22 cellular contexts compared by ENCODE assay signal in the genomic region with DNA sequence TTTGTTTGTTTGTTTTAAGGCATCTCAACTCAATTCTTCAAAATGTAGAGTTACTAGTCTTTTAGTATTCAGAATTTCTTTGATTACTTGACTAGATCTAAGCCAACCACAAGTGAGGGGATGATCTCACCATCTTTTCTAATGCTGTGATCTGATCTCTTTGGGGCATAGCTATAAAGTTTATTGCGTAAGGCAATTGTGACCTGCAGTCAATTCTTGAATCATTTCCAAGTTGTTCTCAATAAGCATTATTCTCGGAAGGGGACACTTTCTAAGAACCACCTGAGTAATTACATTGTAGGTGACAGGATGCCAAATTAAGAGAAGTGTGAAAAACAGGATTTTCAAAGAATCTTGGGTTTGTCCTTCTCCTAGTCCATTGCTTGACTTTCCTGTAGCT.
"Had no signal": no experiment of that assay in that cellular context is flagged by ENCODE, and none has a peak within 500 bp of the region (broad histone marks: within the 10 kb centered on the region; RNA-seq: fewer than 3 reads in every experiment).

No MANE protein-coding gene starts in this region.

- H3K27me3 ChIP-seq: esophagus muscularis mucosa, gastrocnemius medialis, heart right ventricle, neutrophil, suprapubic skin, thyroid gland, uterus had no signal

- ATAC-seq: effector memory CD8-positive, alpha-beta T cell; gastrocnemius medialis; heart right ventricle; left lobe of liver; naive thymus-derived CD8-positive, alpha-beta T cell; psoas muscle; sciatic nerve; stimulated activated naive B cell treated with anti-CD40 and anti-IgM and Interleukin-4, amounts not matched to agents 10 μg/mL and 1 μg/mL and 100 μg/mL, for 72 hours had no signal

- H3K36me3 ChIP-seq: neutrophil, uterus had no signal

- H3K27ac Mint-ChIP-seq: dendritic cell treated with granulocyte-macrophage colony-stimulating factor and Interleukin-4, amounts not matched to agents 40 ng/mL and 50 ng/mL, for 4 days; effector memory CD8-positive, alpha-beta T cell; stimulated activated naive B cell treated with anti-CD40 and anti-IgM and Interleukin-4, amounts not matched to agents 10 μg/mL and 1 μg/mL and 100 μg/mL, for 72 hours; type B pancreatic cell had no signal

- H3K4me1 Mint-ChIP-seq: naive thymus-derived CD8-positive, alpha-beta T cell; stimulated activated naive B cell treated with anti-CD40 and anti-IgM and Interleukin-4, amounts not matched to agents 10 μg/mL and 1 μg/mL and 100 μg/mL, for 72 hours had no signal

- H3K4me1 ChIP-seq: esophagus muscularis mucosa, gastrocnemius medialis, heart right ventricle, psoas muscle, suprapubic skin, thyroid gland, uterus had no signal

- H3K4me3 Mint-ChIP-seq: dendritic cell treated with granulocyte-macrophage colony-stimulating factor and Interleukin-4, amounts not matched to agents 40 ng/mL and 50 ng/mL, for 4 days; effector memory CD8-positive, alpha-beta T cell; naive thymus-derived CD8-positive, alpha-beta T cell; stimulated activated naive B cell treated with anti-CD40 and anti-IgM and Interleukin-4, amounts not matched to agents 10 μg/mL and 1 μg/mL and 100 μg/mL, for 72 hours; type B pancreatic cell had no signal

- H3K9me3 ChIP-seq: gastrocnemius medialis, neutrophil, psoas muscle, suprapubic skin, thyroid gland, uterus had no signal

- DNase-seq: effector memory CD8-positive, alpha-beta T cell; gastrocnemius medialis; heart right ventricle; islet precursor cell; mammary epithelial cell; naive thymus-derived CD8-positive, alpha-beta T cell; psoas muscle; retina; stimulated activated CD4-positive, alpha-beta T cell treated with anti-CD3 and anti-CD28 coated beads, Interleukin-2, amount 100 ng/mL, for 24 hours; stimulated activated CD4-positive, alpha-beta T cell treated with anti-CD3 and anti-CD28 coated beads, Interleukin-4, amount 100 ng/mL, for 4 hours; stimulated activated naive B cell treated with anti-CD40 and anti-IgM and Interleukin-4, amounts not matched to agents 10 μg/mL and 1 μg/mL and 100 μg/mL, for 72 hours; thyroid gland; uterus had no signal

- H3K4me3 ChIP-seq: esophagus muscularis mucosa, gastrocnemius medialis, heart right ventricle, psoas muscle, skin epidermis, suprapubic skin, thyroid gland, uterus had no signal

- H3K9me3 Mint-ChIP-seq: effector memory CD8-positive, alpha-beta T cell; naive thymus-derived CD8-positive, alpha-beta T cell; stimulated activated naive B cell treated with anti-CD40 and anti-IgM and Interleukin-4, amounts not matched to agents 10 μg/mL and 1 μg/mL and 100 μg/mL, for 72 hours; type B pancreatic cell had no signal

- H3K36me3 Mint-ChIP-seq: naive thymus-derived CD8-positive, alpha-beta T cell had no signal

- H3K27me3 Mint-ChIP-seq: dendritic cell treated with granulocyte-macrophage colony-stimulating factor and Interleukin-4, amounts not matched to agents 40 ng/mL and 50 ng/mL, for 4 days; stimulated activated naive B cell treated with anti-CD40 and anti-IgM and Interleukin-4, amounts not matched to agents 10 μg/mL and 1 μg/mL and 100 μg/mL, for 72 hours had no signal

- H3K27ac ChIP-seq: epithelial cell of prostate, esophagus muscularis mucosa, gastrocnemius medialis, heart right ventricle, neutrophil, psoas muscle, skin epidermis, suprapubic skin, thyroid gland, uterus had no signal
